14 cellular contexts compared by ENCODE assay signal in genomic region chr12:92989715-92990484, GRCh38.
DNase-seq lines count a peak whose midpoint lies in the region; ATAC-seq lines count a peak whose summit lies in the region.
"Had no signal": no experiment of that assay in that cellular context is flagged by ENCODE, and none has a peak within 500 bp of the region (broad histone marks: within the 10 kb centered on the region; RNA-seq: fewer than 3 reads in every experiment).

No MANE protein-coding gene starts in this region.

- H3K79me1 ChIP-seq in mesendoderm (ENCODE audit: low read length) = no peaks in the 10 kb centered on the region

- peak overlapping the region; percentile 87 for H3K27ac Mint-ChIP-seq in activated CD4-positive, alpha-beta memory T cell treated with anti-CD3 and anti-CD28 coated beads for 36 hours
- no peak overlapping the region for H3K27ac Mint-ChIP-seq in activated CD4-positive, alpha-beta memory T cell treated with anti-CD3 and anti-CD28 coated beads, Interleukin-2, amount 10 ng/mL, durations not matched to agents 7 days and 5 days

- no peak overlapping the region for H2BK15ac ChIP-seq in mesendoderm (replicated peaks; ENCODE audit: low read depth)

- no peak overlapping the region for H3K23ac ChIP-seq in mesendoderm (ENCODE audit: low read length)

- H3K36me3 ChIP-seq in mesendoderm (ENCODE audit: control insufficient read depth, insufficient read depth, low read length) = no peaks in the 10 kb centered on the region
- H3K36me3 ChIP-seq: sigmoid colon had no signal

- H3K27me3 ChIP-seq in mesendoderm (ENCODE audit: insufficient read depth, low read length, poor library complexity) = no peaks in the 10 kb centered on the region
- H3K27me3 ChIP-seq: sigmoid colon had no signal

- no peak overlapping the region for H2BK5ac ChIP-seq in mesendoderm (ENCODE audit: low read length)

- no CpG with 5 or more reads among the region's 3 CpGs for WGBS in mesendoderm (ENCODE audit: extremely low coverage, insufficient coverage, low lambda C conversion rate)

- H3K4me1 Mint-ChIP-seq in activated CD4-positive, alpha-beta memory T cell treated with anti-CD3 and anti-CD28 coated beads for 36 hours (ENCODE audit: low read depth) = peaks cover 33% of the 10 kb centered on the region
- H3K4me1 Mint-ChIP-seq in activated CD4-positive, alpha-beta memory T cell treated with anti-CD3 and anti-CD28 coated beads, Interleukin-2, amount 10 ng/mL, durations not matched to agents 7 days and 5 days = peaks cover 22% of the 10 kb centered on the region

- no peaks in the 10 kb centered on the region for H3K27me3 Mint-ChIP-seq in activated CD4-positive, alpha-beta memory T cell treated with anti-CD3 and anti-CD28 coated beads for 36 hours
- peaks cover 2% of the 10 kb centered on the region for H3K27me3 Mint-ChIP-seq in activated CD4-positive, alpha-beta memory T cell treated with anti-CD3 and anti-CD28 coated beads, Interleukin-2, amount 10 ng/mL, durations not matched to agents 7 days and 5 days
- H3K27me3 Mint-ChIP-seq: naive thymus-derived CD4-positive, alpha-beta T cell had no signal

- no peak overlapping the region for H3K9ac ChIP-seq in mesendoderm (ENCODE audit: low read length)

- no peak overlapping the region for H4K5ac ChIP-seq in mesendoderm (ENCODE audit: low read length)

- no peak overlapping the region for H2AK5ac ChIP-seq in mesendoderm (ENCODE audit: low read length)

- H3K36me3 Mint-ChIP-seq in activated CD4-positive, alpha-beta memory T cell treated with anti-CD3 and anti-CD28 coated beads for 36 hours = no peaks in the 10 kb centered on the region
- H3K36me3 Mint-ChIP-seq in activated CD4-positive, alpha-beta memory T cell treated with anti-CD3 and anti-CD28 coated beads, Interleukin-2, amount 10 ng/mL, durations not matched to agents 7 days and 5 days (ENCODE audit: low read depth) = no peaks in the 10 kb centered on the region
- H3K36me3 Mint-ChIP-seq: naive thymus-derived CD4-positive, alpha-beta T cell had no signal

- POLR2A ChIA-PET in activated CD4-positive, alpha-beta memory T cell treated with anti-CD3 and anti-CD28 coated beads for 36 hours (lab: Charles Lee) = interaction anchor here (0.9 to 2.2 kb wide), 2 partner anchors 61 to 120 kb away, joined by 3 to 9 read pairs; partner anchors contain the start of gene EEA1
- POLR2A ChIA-PET in activated CD4-positive, alpha-beta memory T cell treated with anti-CD3 and anti-CD28 coated beads, Interleukin-2, amount 10 ng/mL, durations not matched to agents 7 days and 5 days (lab: Charles Lee) = no interaction called here

- H3K4me1 ChIP-seq in mesendoderm (ENCODE audit: control insufficient read depth, low read depth, low read length) = peaks cover 3% of the 10 kb centered on the region

- CTCF ChIA-PET in activated CD4-positive, alpha-beta memory T cell treated with anti-CD3 and anti-CD28 coated beads for 36 hours (lab: Charles Lee) = interaction anchor here (0.9 to 5.4 kb wide), 6 partner anchors 18 to 1112 kb away, joined by 3 to 64 read pairs (median 6); no protein-coding TSS in a partner anchor
- CTCF ChIA-PET in activated CD4-positive, alpha-beta memory T cell treated with anti-CD3 and anti-CD28 coated beads, Interleukin-2, amount 10 ng/mL, durations not matched to agents 7 days and 5 days (lab: Charles Lee) = interaction anchor here (0.7 to 4.2 kb wide), 4 partner anchors 106 to 1112 kb away, joined by 3 to 47 read pairs (median 22); no protein-coding TSS in a partner anchor

- no peak overlapping the region for H3K4me3 Mint-ChIP-seq in activated CD4-positive, alpha-beta memory T cell treated with anti-CD3 and anti-CD28 coated beads for 36 hours
- no peak overlapping the region for H3K4me3 Mint-ChIP-seq in activated CD4-positive, alpha-beta memory T cell treated with anti-CD3 and anti-CD28 coated beads, Interleukin-2, amount 10 ng/mL, durations not matched to agents 7 days and 5 days
- H3K4me3 Mint-ChIP-seq: naive thymus-derived CD4-positive, alpha-beta T cell had no signal

- H3K18ac ChIP-seq in mesendoderm (ENCODE audit: low read length) = peak overlapping the region; percentile 19

- no peak overlapping the region for H3K27ac ChIP-seq in mesendoderm (ENCODE audit: low read depth, low read length)
- H3K27ac ChIP-seq: sigmoid colon had no signal

- no peak overlapping the region for H3K4me3 ChIP-seq in mesendoderm (ENCODE audit: low read length)
- H3K4me3 ChIP-seq: sigmoid colon had no signal

- DNase-seq in activated CD4-positive, alpha-beta memory T cell treated with anti-CD3 and anti-CD28 coated beads for 36 hours = peak; percentile 54
- DNase-seq in activated CD4-positive, alpha-beta memory T cell treated with anti-CD3 and anti-CD28 coated beads, Interleukin-2, amount 10 ng/mL, durations not matched to agents 7 days and 5 days = no peak
- DNase-seq in mesendoderm = peak; percentile 20
- no peak for DNase-seq in COR-L47 (lab: John Stamatoyannopoulos, UW)
- DNase-seq: ACHN; DMS53; effector CD8-positive, alpha-beta T cell; kidney; sigmoid colon had no signal

- no peak overlapping the region for H4K8ac ChIP-seq in mesendoderm (ENCODE audit: low read depth, low read length)

- H3K79me2 ChIP-seq in mesendoderm (ENCODE audit: control insufficient read depth, insufficient read depth, low read length) = no peaks in the 10 kb centered on the region

- H3K9me3 Mint-ChIP-seq in activated CD4-positive, alpha-beta memory T cell treated with anti-CD3 and anti-CD28 coated beads for 36 hours = peaks cover 4% of the 10 kb centered on the region
- H3K9me3 Mint-ChIP-seq in activated CD4-positive, alpha-beta memory T cell treated with anti-CD3 and anti-CD28 coated beads, Interleukin-2, amount 10 ng/mL, durations not matched to agents 7 days and 5 days = no peaks in the 10 kb centered on the region

- no peak overlapping the region for H3K56ac ChIP-seq in mesendoderm (ENCODE audit: low read length)

- ATAC-seq in GM19025 (IDR thresholded peaks at IDR 0.05; ENCODE audit: low read depth, unreplicated experiment) (peak; percentile 26), HG03095 (IDR thresholded peaks at IDR 0.05; ENCODE audit: unreplicated experiment) (peak; percentile 27), HG03354 (IDR thresholded peaks at IDR 0.05; ENCODE audit: poor library complexity, severe bottlenecking, unreplicated experiment) (no peak), GM21825 (IDR thresholded peaks at IDR 0.05; ENCODE audit: unreplicated experiment) (no peak)
- ATAC-seq: naive thymus-derived CD4-positive, alpha-beta T cell had no signal

- H2BK120ac ChIP-seq in mesendoderm (ENCODE audit: low read depth, low read length) = no peak overlapping the region

- no peak overlapping the region for H3K4me2 ChIP-seq in mesendoderm (ENCODE audit: low read length)

- H3K4ac ChIP-seq in mesendoderm (ENCODE audit: low read depth, low read length) = no peak overlapping the region

- intact Hi-C loops in activated CD4-positive, alpha-beta memory T cell treated with anti-CD3 and anti-CD28 coated beads for 36 hours (cut with micrococcal nuclease) = loop anchor here (1.0 to 10.0 kb wide), 7 partner anchors 18 to 795 kb away; no protein-coding TSS in a partner anchor

Comparison
In these comparisons a context has a peak if more than half of its experiments do, and no peak if none do; other contexts are left out.
1. DNase-seq: peak in activated CD4-positive, alpha-beta memory T cell treated with anti-CD3 and anti-CD28 coated beads for 36 hours (single experiment) and mesendoderm (single experiment); none in activated CD4-positive, alpha-beta memory T cell treated with anti-CD3 and anti-CD28 coated beads, Interleukin-2, amount 10 ng/mL, durations not matched to agents 7 days and 5 days (single experiment) and COR-L47 (single experiment).
2. ATAC-seq: peak in GM19025 (single experiment) and HG03095 (single experiment); none in HG03354 (single experiment) and GM21825 (single experiment).